ENCODE assay signal across 10 cellular contexts in genomic region chr15:74955017-74955416, GRCh38. TPM values are rescaled to one million over a fixed set of nuclear protein-coding genes. Genes with fewer than 3 reads are reported as not detected.
DNase-seq lines count a peak whose midpoint lies in the region; ATAC-seq and TF ChIP-seq lines count a peak whose summit lies in the region.
"Had no signal": no experiment of that assay in that cellular context is flagged by ENCODE, and none has a peak within 500 bp of the region (broad histone marks: within the 10 kb centered on the region; RNA-seq: fewer than 3 reads in every experiment).

No MANE protein-coding gene starts in this region.

- ATAC-seq in Right ventricle myocardium superior (ENCODE audit: poor library complexity), result no peak
- ATAC-seq in thoracic aorta (ENCODE audit: insufficient number of reproducible peaks, low FRiP score, low read depth), result no peak

- TF ChIP-seq CTCF in cardiac muscle cell (IDR thresholded peaks at IDR 0.05; ENCODE audit: low read depth, low read length), result no peak
- no peak for TF ChIP-seq CTCF in thoracic aorta (IDR thresholded peaks at IDR 0.05)
- TF ChIP-seq CTCF in GM13976 (IDR thresholded peaks at IDR 0.05; ENCODE audit: borderline replicate concordance, control extremely low read depth, extremely low read depth, insufficient read depth, missing control alignments), result no peak

- H3K4me3 Mint-ChIP-seq in activated T-helper 1 cell treated with anti-CD3 and anti-CD28 coated beads, Interleukin-12 subunit alpha, Interleukin-12 subunit beta, Interleukin-2, Interleukin-4 antibody, amounts not matched to agents 30 ng/mL and 10 ng/mL and 1 ng/mL, durations not matched to agents 14 hours and 24 hours and 36 hours, result peak overlapping the region; percentile 64

- H3K27me3 ChIP-seq in cardiac muscle cell (peaks cover 29% of the 10 kb centered on the region), iPS-15b (ENCODE audit: control insufficient read depth, insufficient read depth, low read length) (peaks cover 20% of the 10 kb centered on the region), thoracic aorta (replicated peaks; ENCODE audit: insufficient read depth) (no peaks in the 10 kb centered on the region)

- intact Hi-C loops in Right ventricle myocardium superior (cut with DNase I), result loop anchor here (10.0 kb wide), 2 partner anchors 250 to 320 kb away; partner anchors contain the start of gene C15orf39
- intact Hi-C loops in activated T-helper 1 cell treated with anti-CD3 and anti-CD28 coated beads, Interleukin-12 subunit alpha, Interleukin-12 subunit beta, Interleukin-2, Interleukin-4 antibody, amounts not matched to agents 30 ng/mL and 10 ng/mL and 1 ng/mL, durations not matched to agents 14 hours and 24 hours and 36 hours (cut with micrococcal nuclease), result no loop called here

- H3K4me3 ChIP-seq in cardiac muscle cell (peak overlapping the region; percentile 41), iPS-15b (ENCODE audit: low read depth, low read length) (peak overlapping the region; percentile 91), thoracic aorta (peak overlapping the region; percentile 74)

- H3K27me3 Mint-ChIP-seq in activated T-helper 1 cell treated with anti-CD3 and anti-CD28 coated beads, Interleukin-12 subunit alpha, Interleukin-12 subunit beta, Interleukin-2, Interleukin-4 antibody, amounts not matched to agents 30 ng/mL and 10 ng/mL and 1 ng/mL, durations not matched to agents 14 hours and 24 hours and 36 hours (ENCODE audit: insufficient read depth), result peaks cover 32% of the 10 kb centered on the region

- H3K27ac Mint-ChIP-seq in activated T-helper 1 cell treated with anti-CD3 and anti-CD28 coated beads, Interleukin-12 subunit alpha, Interleukin-12 subunit beta, Interleukin-2, Interleukin-4 antibody, amounts not matched to agents 30 ng/mL and 10 ng/mL and 1 ng/mL, durations not matched to agents 14 hours and 24 hours and 36 hours, result no peak overlapping the region

- H3K9me3 Mint-ChIP-seq in activated T-helper 1 cell treated with anti-CD3 and anti-CD28 coated beads, Interleukin-12 subunit alpha, Interleukin-12 subunit beta, Interleukin-2, Interleukin-4 antibody, amounts not matched to agents 30 ng/mL and 10 ng/mL and 1 ng/mL, durations not matched to agents 14 hours and 24 hours and 36 hours, result no peaks in the 10 kb centered on the region

- peaks cover 25% of the 10 kb centered on the region for H3K4me1 Mint-ChIP-seq in activated T-helper 1 cell treated with anti-CD3 and anti-CD28 coated beads, Interleukin-12 subunit alpha, Interleukin-12 subunit beta, Interleukin-2, Interleukin-4 antibody, amounts not matched to agents 30 ng/mL and 10 ng/mL and 1 ng/mL, durations not matched to agents 14 hours and 24 hours and 36 hours (ENCODE audit: low read depth)

- in situ Hi-C loops in GM13976 (cut with MboI; ENCODE audit: low sequenced_read_pairs, unreplicated experiment), result no loop called here

- H3K9me3 ChIP-seq in cardiac muscle cell (ENCODE audit: low read depth), result no peaks in the 10 kb centered on the region
- H3K9me3 ChIP-seq in iPS-15b (ENCODE audit: control insufficient read depth, insufficient read depth, low read length), result no peaks in the 10 kb centered on the region
- no peaks in the 10 kb centered on the region for H3K9me3 ChIP-seq in thoracic aorta

- peak overlapping the region; percentile 63 for H3K27ac ChIP-seq in cardiac muscle cell
- no peak overlapping the region for H3K27ac ChIP-seq in thoracic aorta

- H3K9ac ChIP-seq in iPS-15b (ENCODE audit: low read depth, low read length), result peak overlapping the region; percentile 76

- peaks cover 2% of the 10 kb centered on the region for H3K36me3 Mint-ChIP-seq in activated T-helper 1 cell treated with anti-CD3 and anti-CD28 coated beads, Interleukin-12 subunit alpha, Interleukin-12 subunit beta, Interleukin-2, Interleukin-4 antibody, amounts not matched to agents 30 ng/mL and 10 ng/mL and 1 ng/mL, durations not matched to agents 14 hours and 24 hours and 36 hours (ENCODE audit: low read depth)

- peak in 1 of 2 donors; percentile 42 for DNase-seq in cardiac muscle cell (ENCODE audit: low read depth in 1 of 2, low spot score in 1 of 2)
- no peak for DNase-seq in Right ventricle myocardium superior
- no peak for DNase-seq in activated T-helper 1 cell treated with anti-CD3 and anti-CD28 coated beads, Interleukin-12 subunit alpha, Interleukin-12 subunit beta, Interleukin-2, Interleukin-4 antibody, amounts not matched to agents 30 ng/mL and 10 ng/mL and 1 ng/mL, durations not matched to agents 14 hours and 24 hours and 36 hours (ENCODE audit: low spot score)
- DNase-seq in thoracic aorta (ENCODE audit: low spot score), result no peak
- no peak for DNase-seq in HPDE6-E6E7 (ENCODE audit: extremely low spot score)
- no peak for DNase-seq in central memory CD4-positive, alpha-beta T cell
- DNase-seq in GM13976 (ENCODE audit: low spot score), result no peak
- DNase-seq: NCI-H1048, T-helper 1 cell had no signal

- no peaks in the 10 kb centered on the region for H3K36me3 ChIP-seq in cardiac muscle cell
- peaks cover 3% of the 10 kb centered on the region for H3K36me3 ChIP-seq in iPS-15b (ENCODE audit: control insufficient read depth, insufficient read depth, low read length)
- H3K36me3 ChIP-seq in thoracic aorta, result no peaks in the 10 kb centered on the region

- H3K4me1 ChIP-seq in cardiac muscle cell (ENCODE audit: low read depth), result peaks cover 24% of the 10 kb centered on the region
- H3K4me1 ChIP-seq in iPS-15b (ENCODE audit: control insufficient read depth, insufficient read depth, low read length), result peaks cover 8% of the 10 kb centered on the region
- peaks cover 16 to 53% of the 10 kb centered on the region in 2 donors for H3K4me1 ChIP-seq in thoracic aorta (ENCODE audit: control insufficient read depth in 1 of 2, low read depth in 2 of 2)

RNA-seq across cellular contexts. Expression of gene RPP25, which starts 1.6 kb away (rescaled TPM):
- total RNA-seq in cardiac muscle cell (21.1 and 23.0 TPM in 2 replicates), Right ventricle myocardium superior (3.4 TPM), thoracic aorta (10 to 100 TPM; 11.7 to 11.8 TPM)
- 18.3 and 20.8 TPM in 2 replicates for polyA plus RNA-seq in cardiac muscle cell
- total RNA-seq in activated T-helper 1 cell treated with anti-CD3 and anti-CD28 coated beads, Interleukin-12 subunit alpha, Interleukin-12 subunit beta, Interleukin-2, Interleukin-4 antibody, amounts not matched to agents 30 ng/mL and 10 ng/mL and 1 ng/mL, durations not matched to agents 14 hours and 24 hours and 36 hours, result 13.3 and 15.3 TPM in 2 replicates

RNA-seq across cellular contexts. Expression of gene COX5A, which starts 17.1 kb away (rescaled TPM):
- total RNA-seq in cardiac muscle cell (285 and 435 TPM in 2 replicates), Right ventricle myocardium superior (1,582 TPM), thoracic aorta (10 to 100 TPM; 45.2 to 66.3 TPM)
- polyA plus RNA-seq in cardiac muscle cell, result 1,301 and 1,489 TPM in 2 replicates
- total RNA-seq in activated T-helper 1 cell treated with anti-CD3 and anti-CD28 coated beads, Interleukin-12 subunit alpha, Interleukin-12 subunit beta, Interleukin-2, Interleukin-4 antibody, amounts not matched to agents 30 ng/mL and 10 ng/mL and 1 ng/mL, durations not matched to agents 14 hours and 24 hours and 36 hours, result 273 and 290 TPM in 2 replicates

RNA-seq across cellular contexts. Expression of gene SCAMP5, which starts 40.3 kb away (rescaled TPM):
- total RNA-seq in cardiac muscle cell (5.8 and 8.1 TPM in 2 replicates), Right ventricle myocardium superior (1.2 TPM), thoracic aorta (1 to 10 TPM; 1.5 to 3.5 TPM)
- polyA plus RNA-seq in cardiac muscle cell, result 1.2 and 3.3 TPM in 2 replicates
- total RNA-seq in activated T-helper 1 cell treated with anti-CD3 and anti-CD28 coated beads, Interleukin-12 subunit alpha, Interleukin-12 subunit beta, Interleukin-2, Interleukin-4 antibody, amounts not matched to agents 30 ng/mL and 10 ng/mL and 1 ng/mL, durations not matched to agents 14 hours and 24 hours and 36 hours, result 2.0 and 3.5 TPM in 2 replicates

RNA-seq across cellular contexts. Expression of gene FAM219B, which starts 48.4 kb away (rescaled TPM):
- total RNA-seq in cardiac muscle cell (109 and 168 TPM in 2 replicates), Right ventricle myocardium superior (115 TPM), thoracic aorta (10 to 100 TPM; 61.1 to 85.6 TPM)
- 107 and 157 TPM in 2 replicates for polyA plus RNA-seq in cardiac muscle cell
- 72.6 and 73.2 TPM in 2 replicates for total RNA-seq in activated T-helper 1 cell treated with anti-CD3 and anti-CD28 coated beads, Interleukin-12 subunit alpha, Interleukin-12 subunit beta, Interleukin-2, Interleukin-4 antibody, amounts not matched to agents 30 ng/mL and 10 ng/mL and 1 ng/mL, durations not matched to agents 14 hours and 24 hours and 36 hours

Comparison
In these comparisons a context has a peak if more than half of its experiments do, and no peak if none do; other contexts are left out.
1. H3K4me3 ChIP-seq: peak in every context shown above with its lines; median percentile 91 in iPS-15b; 74 in thoracic aorta; 41 in cardiac muscle cell.